ENCODE assay signal across 1 cellular context in genomic region chr15:75361361-75361988, GRCh38.
TF ChIP-seq lines count a peak whose summit lies in the region.

No MANE protein-coding gene starts in this region.

TF ChIP-seq in H1, 55 proteins besides CTCF, POLR2A, EP300 and RAD21:
- TF ChIP-seq TCF12 (IDR thresholded peaks at IDR 0.05; ENCODE audit: low read depth, low read length) (no peak), MAFK (IDR thresholded peaks at IDR 0.05; ENCODE audit: low read depth, low read length) (no peak), POLR2AphosphoS5 (IDR thresholded peaks at IDR 0.05; ENCODE audit: low read depth, low read length) (no peak), JUND (IDR thresholded peaks at IDR 0.05; ENCODE audit: low read length) (no peak), TAF1 (IDR thresholded peaks at IDR 0.05; ENCODE audit: low read depth, low read length) (no peak), E2F6 (IDR thresholded peaks at IDR 0.05) (no peak)
